Comparison of ENCODE assay signal across 22 cellular contexts in genomic region chr19:7565332-7565731, GRCh38. TPM values are rescaled to one million over a fixed set of nuclear protein-coding genes. Genes with fewer than 3 reads are reported as not detected.
"Had no signal": no experiment of that assay in that cellular context is flagged by ENCODE, and none has a peak within 500 bp of the region (broad histone marks: within the 10 kb centered on the region; RNA-seq: fewer than 3 reads in every experiment).

No MANE protein-coding gene starts in this region.

- H3K27me3 ChIP-seq: esophagus squamous epithelium, gastroesophageal sphincter, ovary, right atrium auricular region, stomach, transverse colon had no signal

- H3K9me3 Mint-ChIP-seq: effector memory CD8-positive, alpha-beta T cell; immature natural killer cell; mesothelial cell of epicardium; natural killer cell; neural crest cell had no signal

- H3K4me1 Mint-ChIP-seq: immature natural killer cell, memory B cell, mesothelial cell of epicardium, neural crest cell had no signal

- H3K4me3 ChIP-seq: esophagus squamous epithelium, gastroesophageal sphincter, left ventricle myocardium inferior, lower lobe of right lung, ovary, right atrium auricular region, stomach, thoracic aorta, transverse colon had no signal

- ATAC-seq: effector memory CD8-positive, alpha-beta T cell; gastroesophageal sphincter; lower lobe of right lung; natural killer cell had no signal

- H3K9me3 ChIP-seq: esophagus squamous epithelium, gastroesophageal sphincter, lower lobe of right lung, ovary, right atrium auricular region, stomach, thoracic aorta, transverse colon had no signal

- H3K27me3 Mint-ChIP-seq: effector memory CD8-positive, alpha-beta T cell; memory B cell had no signal

- H3K36me3 Mint-ChIP-seq: natural killer cell had no signal

- H3K4me3 Mint-ChIP-seq: effector memory CD8-positive, alpha-beta T cell; immature natural killer cell; memory B cell; mesothelial cell of epicardium; natural killer cell; neural crest cell had no signal

- H3K36me3 ChIP-seq: ovary had no signal

- H3K27ac Mint-ChIP-seq: effector memory CD8-positive, alpha-beta T cell; immature natural killer cell; memory B cell; mesothelial cell of epicardium; natural killer cell had no signal

- DNase-seq: effector memory CD8-positive, alpha-beta T cell; esophagus squamous epithelium; immature natural killer cell; left ventricle myocardium inferior; lower lobe of right lung; natural killer cell; ovary; small intestine; stimulated activated CD4-positive, alpha-beta T cell treated with anti-CD3 and anti-CD28 coated beads, Interleukin-12 subunit alpha, Interleukin-12 subunit beta, amount 100 ng/mL, for 4 hours; stimulated activated naive CD4-positive, alpha-beta T cell; stomach; substantia nigra; transverse colon had no signal

- H3K27ac ChIP-seq: epithelial cell of prostate, esophagus squamous epithelium, gastroesophageal sphincter, left ventricle myocardium inferior, lower lobe of right lung, ovary, right atrium auricular region, stomach, thoracic aorta, transverse colon had no signal

- H3K4me1 ChIP-seq: gastroesophageal sphincter, left ventricle myocardium inferior, lower lobe of right lung, right atrium auricular region had no signal

RNA-seq across cellular contexts. Expression of gene CAMSAP3, which starts 30.3 kb away (rescaled TPM):
- total RNA-seq: myocyte, posterior vena cava had no signal
